20 cellular contexts compared by ENCODE assay signal in genomic region chr12:49230176-49230575, GRCh38.
DNase-seq lines count a peak whose midpoint lies in the region; ATAC-seq and TF ChIP-seq lines count a peak whose summit lies in the region.
"Had no signal": no experiment of that assay in that cellular context is flagged by ENCODE, and none has a peak within 500 bp of the region (broad histone marks: within the 10 kb centered on the region; RNA-seq: fewer than 3 reads in every experiment).

No MANE protein-coding gene starts in this region.

- peaks cover 3% of the 10 kb centered on the region for H3K4me1 ChIP-seq in parathyroid adenoma

- H3K4me3 ChIP-seq in parathyroid adenoma (ENCODE audit: low read depth, low read length), result no peak overlapping the region
- H3K4me3 ChIP-seq: esophagus squamous epithelium, gastroesophageal sphincter, ovary, PC-9, tibial nerve had no signal

- H3K36me3 ChIP-seq in parathyroid adenoma (ENCODE audit: control insufficient read depth, insufficient read depth, low read length), result no peaks in the 10 kb centered on the region
- H3K36me3 ChIP-seq: esophagus squamous epithelium, gastroesophageal sphincter, ovary, tibial nerve had no signal

- H2AFZ ChIP-seq in parathyroid adenoma, result peak overlapping the region; percentile 13
- H2AFZ ChIP-seq: PC-9 had no signal

- TF ChIP-seq CTCF in parathyroid adenoma (IDR thresholded peaks at IDR 0.05), result no peak

- no peaks in the 10 kb centered on the region for H3K9me3 ChIP-seq in parathyroid adenoma (ENCODE audit: control insufficient read depth, low read length)
- H3K9me3 ChIP-seq: esophagus squamous epithelium, gastroesophageal sphincter, ovary, tibial nerve had no signal

- H3K9ac ChIP-seq in parathyroid adenoma, result no peak overlapping the region

- no peak overlapping the region for H3K4me2 ChIP-seq in parathyroid adenoma (ENCODE audit: low read length)
- H3K4me2 ChIP-seq: PC-9 had no signal

- H3K27ac ChIP-seq in parathyroid adenoma, result peak overlapping the region; percentile 3
- H3K27ac ChIP-seq: esophagus squamous epithelium, gastroesophageal sphincter, ovary, PC-9, tibial nerve had no signal

- ATAC-seq in HG03095 (IDR thresholded peaks at IDR 0.05; ENCODE audit: unreplicated experiment), result no peak
- ATAC-seq in HG02938 (IDR thresholded peaks at IDR 0.05; ENCODE audit: unreplicated experiment), result no peak
- ATAC-seq: CD8-positive, alpha-beta T cell; gastroesophageal sphincter; stimulated activated naive CD8-positive, alpha-beta T cell treated with anti-CD3 and anti-CD28 coated beads, Interleukin-15, Interleukin-2, amounts not matched to agents 100 U/mL and 50 U/mL, for 24 hours; T-cell had no signal

- no peaks in the 10 kb centered on the region for H3K27me3 ChIP-seq in parathyroid adenoma (ENCODE audit: control insufficient read depth, insufficient read depth, low read length)
- H3K27me3 ChIP-seq: esophagus squamous epithelium, gastroesophageal sphincter, ovary, tibial nerve had no signal

- DNase-seq in DMS79 (lab: John Stamatoyannopoulos, UW) (peak; percentile 52), NCI-H2029 (lab: John Stamatoyannopoulos, UW) (peak; percentile 69), NCI-H748 treated with DMSO at 0.1 percent for 48 hours (lab: John Stamatoyannopoulos, UW) (peak; percentile 80), 8988T (no peak)
- DNase-seq in stimulated activated CD4-positive, alpha-beta T cell treated with anti-CD3 and anti-CD28 coated beads, Interleukin-4, amount 100 ng/mL, for 1 hour, result no peak
- DNase-seq: CD8-positive, alpha-beta T cell; esophagus squamous epithelium; HCEC 1CT; Karpas-422; NCI-H1048; ovary; PC-9; stimulated activated CD4-positive, alpha-beta T cell treated with anti-CD3 and anti-CD28 coated beads, Interleukin-1b, Interleukin-23, amount 100 ng/mL, for 48 hours; stimulated activated naive CD8-positive, alpha-beta T cell treated with anti-CD3 and anti-CD28 coated beads, Interleukin-15, Interleukin-2, amounts not matched to agents 100 U/mL and 50 U/mL, for 24 hours; T-cell had no signal

- H3K79me2 ChIP-seq in parathyroid adenoma, result no peaks in the 10 kb centered on the region

Comparison
In these comparisons a context has a peak if more than half of its experiments do, and no peak if none do; other contexts are left out.
1. DNase-seq: peak in DMS79 (single experiment), NCI-H2029 (single experiment) and NCI-H748 treated with DMSO at 0.1 percent for 48 hours (single experiment); none in stimulated activated CD4-positive, alpha-beta T cell treated with anti-CD3 and anti-CD28 coated beads, Interleukin-4, amount 100 ng/mL, for 1 hour (single experiment) and 8988T (single experiment).